ENCODE assay signal across 24 cellular contexts in genomic region chr17:61217878-61218437, GRCh38.
A peak's percentile ranks its signal among the peaks of the same experiment; 100 is the strongest.
DNase-seq lines count a peak whose midpoint lies in the region; ATAC-seq and TF ChIP-seq lines count a peak whose summit lies in the region.
"Had no signal": no experiment of that assay in that cellular context is flagged by ENCODE, and none has a peak within 500 bp of the region (broad histone marks: within the 10 kb centered on the region; RNA-seq: fewer than 3 reads in every experiment).

No MANE protein-coding gene starts in this region.

- H3K79me1 ChIP-seq in IMR-90 (ENCODE audit: low read depth in 1 of 2, low read length in 2 of 2) = peaks cover 0 to 15% of the 10 kb centered on the region in 2 experiments; a peak in 2 of 4 replicates

- H3K4me1 ChIP-seq in IMR-90 (ENCODE audit: control insufficient read depth, insufficient read depth, low read length) = peaks cover 27% of the 10 kb centered on the region
- H3K4me1 ChIP-seq in esophagus squamous epithelium = peaks cover 0 to 22% (median 9%) of the 10 kb centered on the region in 3 donors
- H3K4me1 ChIP-seq in colonic mucosa = no peaks in the 10 kb centered on the region
- H3K4me1 ChIP-seq: suprapubic skin had no signal

- H3K9ac ChIP-seq in IMR-90 (ENCODE audit: low read depth, low read length) (peak overlapping the region; percentile 12; the same call in 1 of the 2 replicates), colonic mucosa (ENCODE audit: low read depth in 2 of 2, low read length in 2 of 2) (no peak overlapping the region)
- H3K9ac ChIP-seq: parathyroid adenoma had no signal

- no peak overlapping the region for H3K4me3 Mint-ChIP-seq in osteocyte (ENCODE audit: unreplicated experiment)
- H3K4me3 Mint-ChIP-seq: activated CD4-positive, alpha-beta T cell treated with anti-CD3 and anti-CD28 coated beads for 36 hours; activated naive CD4-positive, alpha-beta T cell treated with anti-CD3 and anti-CD28 coated beads, Interleukin-2, amount 50 U/mL, for 24 hours; activated T-helper 1 cell treated with anti-CD3 and anti-CD28 coated beads, Interleukin-12 subunit alpha, Interleukin-12 subunit beta, Interleukin-2, Interleukin-4 antibody, amounts not matched to agents 30 ng/mL and 10 ng/mL and 1 ng/mL, durations not matched to agents 14 hours and 24 hours and 36 hours; CD8-positive, alpha-beta memory T cell; H9; naive B cell; stimulated activated effector memory CD8-positive, alpha-beta T cell treated with anti-CD3 and anti-CD28 coated beads, Interleukin-12 subunit alpha, Interleukin-12 subunit beta, amount 100 ng/mL, for 72 hours had no signal

- TF ChIP-seq RAD21 in IMR-90 (IDR thresholded peaks at IDR 0.05; ENCODE audit: low read length) = no peak

- H3K4me1 Mint-ChIP-seq in osteocyte (ENCODE audit: unreplicated experiment) = peaks cover 36% of the 10 kb centered on the region

- CTCF ChIA-PET in AG04450 (lab: Charles Lee) (interaction anchor here (0.6 to 1.8 kb wide), 2 partner anchors 172 to 640 kb away, joined by 5 to 6 read pairs; no protein-coding TSS in a partner anchor), IMR-90 (lab: Yijun Ruan, JAX) (interaction anchor here (1.2 kb wide), 1 partner anchor 91 kb away, joined by 4 read pairs; no protein-coding TSS in a partner anchor)

- no peaks in the 10 kb centered on the region for H4K20me1 ChIP-seq in IMR-90 (ENCODE audit: insufficient read depth, low read length)

- H3K36me3 ChIP-seq in IMR-90 (ENCODE audit: control insufficient read depth, insufficient read depth, low read length) = no peaks in the 10 kb centered on the region
- no peaks in the 10 kb centered on the region for H3K36me3 ChIP-seq in esophagus squamous epithelium
- no peaks in the 10 kb centered on the region for H3K36me3 ChIP-seq in colonic mucosa
- H3K36me3 ChIP-seq: suprapubic skin had no signal

- ATAC-seq in IMR-90 (ENCODE audit: low read depth) = peak; percentile 5
- ATAC-seq in GM21447 (IDR thresholded peaks at IDR 0.05; ENCODE audit: unreplicated experiment) = no peak

- H3K14ac ChIP-seq in IMR-90 (replicated peaks; ENCODE audit: low read depth, low read length) = peak overlapping the region; percentile 11

- peak overlapping the region; percentile 82; the same call in 2 of the 3 replicates for H2BK15ac ChIP-seq in IMR-90 (ENCODE audit: low read depth, low read length)

- H4K8ac ChIP-seq in IMR-90 (ENCODE audit: low read depth in 2 of 2, low read length in 2 of 2) = peak overlapping the region; percentile 30 to 88

- H3K56ac ChIP-seq in IMR-90 (ENCODE audit: extremely low read depth, insufficient read depth, low read length) = peak overlapping the region; percentile 68

- peak overlapping the region; percentile 84 for H3K27ac Mint-ChIP-seq in osteocyte (ENCODE audit: unreplicated experiment)
- H3K27ac Mint-ChIP-seq: activated CD4-positive, alpha-beta T cell treated with anti-CD3 and anti-CD28 coated beads for 36 hours; activated naive CD4-positive, alpha-beta T cell treated with anti-CD3 and anti-CD28 coated beads, Interleukin-2, amount 50 U/mL, for 24 hours; activated T-helper 1 cell treated with anti-CD3 and anti-CD28 coated beads, Interleukin-12 subunit alpha, Interleukin-12 subunit beta, Interleukin-2, Interleukin-4 antibody, amounts not matched to agents 30 ng/mL and 10 ng/mL and 1 ng/mL, durations not matched to agents 14 hours and 24 hours and 36 hours; CD8-positive, alpha-beta memory T cell; H9 had no signal

- H3K36me3 Mint-ChIP-seq in osteocyte (ENCODE audit: unreplicated experiment) = no peaks in the 10 kb centered on the region
- H3K36me3 Mint-ChIP-seq: activated naive CD4-positive, alpha-beta T cell treated with anti-CD3 and anti-CD28 coated beads, Interleukin-2, amount 50 U/mL, for 24 hours; naive B cell; stimulated activated effector memory CD8-positive, alpha-beta T cell treated with anti-CD3 and anti-CD28 coated beads, Interleukin-12 subunit alpha, Interleukin-12 subunit beta, amount 100 ng/mL, for 72 hours had no signal

- H2BK120ac ChIP-seq in IMR-90 (ENCODE audit: low read depth, low read length) = peak overlapping the region; percentile 62

- H3K23ac ChIP-seq in IMR-90 (ENCODE audit: low read depth, low read length) = peak overlapping the region; percentile 28

- dilution Hi-C loops in IMR-90 (cut with HindIII; ENCODE audit: low sequenced_read_pairs, unreplicated experiment) = no loop called here

- no peak for TF ChIP-seq CTCF in AG04450 (IDR thresholded peaks at IDR 0.05; ENCODE audit: low read depth, low read length)
- TF ChIP-seq CTCF in IMR-90 (conservative IDR thresholded peaks at IDR 0.05; ENCODE audit: low read depth, low read length) = no peak
- no peak for TF ChIP-seq CTCF in esophagus squamous epithelium (IDR thresholded peaks at IDR 0.05)
- no peak for TF ChIP-seq CTCF in osteocyte (IDR thresholded peaks at IDR 0.05)
- no peak for TF ChIP-seq CTCF in colonic mucosa (IDR thresholded peaks at IDR 0.05)

- peak overlapping the region; percentile 35; the same call in 1 of the 2 replicates for H3K4me2 ChIP-seq in IMR-90 (ENCODE audit: low read depth, low read length)

- H3K27ac ChIP-seq in AG04450 (ENCODE audit: low read depth, low read length) (peak overlapping the region; percentile 34), IMR-90 (ENCODE audit: insufficient read depth, low read length) (peak overlapping the region; percentile 87), esophagus squamous epithelium (peak overlapping the region in 3 of 4 donors; percentile 39 to 78 (median 73)), colonic mucosa (no peak overlapping the region)
- H3K27ac ChIP-seq: parathyroid adenoma, suprapubic skin had no signal

- peak overlapping the region; percentile 79 for H2AK5ac ChIP-seq in IMR-90 (ENCODE audit: low read depth, low read length)

- H3K27me3 ChIP-seq in AG04450 (ENCODE audit: control insufficient read depth, insufficient read depth, low read length) = no peaks in the 10 kb centered on the region
- H3K27me3 ChIP-seq in IMR-90 (ENCODE audit: control insufficient read depth, insufficient read depth, low read length) = no peaks in the 10 kb centered on the region
- H3K27me3 ChIP-seq in esophagus squamous epithelium = no peaks in the 10 kb centered on the region
- H3K27me3 ChIP-seq in colonic mucosa = no peaks in the 10 kb centered on the region
- H3K27me3 ChIP-seq: suprapubic skin had no signal

- H2AK9ac ChIP-seq in IMR-90 (replicated peaks; ENCODE audit: low read depth, low read length, poor library complexity) = no peak overlapping the region

- intact Hi-C loops in IMR-90 (cut with micrococcal nuclease) (loop anchor here (1.0 kb wide), 1 partner anchor 9 kb away; no protein-coding TSS in a partner anchor), esophagus squamous epithelium (cut with DNase I) (no loop called here), colonic mucosa (cut with DNase I) (no loop called here)

- H3K4ac ChIP-seq in IMR-90 (ENCODE audit: low read depth, low read length) = peak overlapping the region; percentile 69

- H3K18ac ChIP-seq in IMR-90 (ENCODE audit: low read depth, low read length) = peak overlapping the region; percentile 99

- H4K5ac ChIP-seq in IMR-90 (ENCODE audit: low read depth, low read length) = peak overlapping the region; percentile 95

- H3K9me3 Mint-ChIP-seq in osteocyte (ENCODE audit: unreplicated experiment) = no peaks in the 10 kb centered on the region
- H3K9me3 Mint-ChIP-seq: activated naive CD4-positive, alpha-beta T cell treated with anti-CD3 and anti-CD28 coated beads, Interleukin-2, amount 50 U/mL, for 24 hours; activated T-helper 1 cell treated with anti-CD3 and anti-CD28 coated beads, Interleukin-12 subunit alpha, Interleukin-12 subunit beta, Interleukin-2, Interleukin-4 antibody, amounts not matched to agents 30 ng/mL and 10 ng/mL and 1 ng/mL, durations not matched to agents 14 hours and 24 hours and 36 hours; CD8-positive, alpha-beta memory T cell; H9; naive B cell; stimulated activated effector memory CD8-positive, alpha-beta T cell treated with anti-CD3 and anti-CD28 coated beads, Interleukin-12 subunit alpha, Interleukin-12 subunit beta, amount 100 ng/mL, for 72 hours had no signal

- no CpG with 5 or more reads among the region's 4 CpGs for WGBS in IMR-90 (ENCODE audit: extremely low coverage in 2 of 2, insufficient read length in 1 of 2), 2 experiments
- 85 to 98% methylated on average over 4 of the region's 4 CpGs for WGBS in esophagus squamous epithelium, 2 donors

- H3K4me3 ChIP-seq in AG04450 (ENCODE audit: low read depth, low read length) (no peak overlapping the region), IMR-90 (ENCODE audit: insufficient read depth, low read depth, low read length) (no peak overlapping the region), esophagus squamous epithelium (no peak overlapping the region), colonic mucosa (no peak overlapping the region)
- H3K4me3 ChIP-seq: suprapubic skin had no signal

- POLR2A ChIA-PET in AG04450 (lab: Yijun Ruan, JAX) (interaction anchor here (0.6 to 3.0 kb wide), 7 partner anchors 9 to 182 kb away, joined by 3 to 24 read pairs (median 6); partner anchors contain the start of gene TBX2), IMR-90 (lab: Charles Lee; ENCODE audit: unreplicated experiment) (interaction anchor here (0.5 to 2.2 kb wide), 13 partner anchors 9 to 185 kb away, joined by 3 to 30 read pairs (median 4); partner anchors contain the start of gene TBX2)

- peak overlapping the region; percentile 95 for H2BK5ac ChIP-seq in IMR-90 (ENCODE audit: low read depth, low read length, poor library complexity, severe bottlenecking)

- H3K9me3 ChIP-seq in AG04450 (ENCODE audit: control insufficient read depth, insufficient read depth, low read length) (no peaks in the 10 kb centered on the region), IMR-90 (ENCODE audit: control insufficient read depth, insufficient read depth, low read length) (no peaks in the 10 kb centered on the region), esophagus squamous epithelium (no peaks in the 10 kb centered on the region), colonic mucosa (no peaks in the 10 kb centered on the region)
- H3K9me3 ChIP-seq: suprapubic skin had no signal

- H2BK20ac ChIP-seq in IMR-90 (ENCODE audit: low read depth, low read length) = peak overlapping the region; percentile 76

- no peaks in the 10 kb centered on the region for H3K27me3 Mint-ChIP-seq in osteocyte (ENCODE audit: unreplicated experiment)
- H3K27me3 Mint-ChIP-seq: activated CD4-positive, alpha-beta T cell treated with anti-CD3 and anti-CD28 coated beads for 36 hours; activated naive CD4-positive, alpha-beta T cell treated with anti-CD3 and anti-CD28 coated beads, Interleukin-2, amount 50 U/mL, for 24 hours; CD8-positive, alpha-beta memory T cell; naive B cell had no signal

- BruUV-seq in IMR-90 (replicated peaks; lab: Mats Ljungman, UMichigan) = no TSS peak

- peaks cover 13% of the 10 kb centered on the region for H3K9me1 ChIP-seq in IMR-90 (ENCODE audit: insufficient read depth, low read length)

- in situ Hi-C loops in IMR-90 (cut with MboI; ENCODE audit: low sequenced_read_pairs) = no loop called here

- DNase-seq in AG04450 (ENCODE audit: low read depth, low spot score) (no peak), IMR-90 (no peak), esophagus squamous epithelium (lab: John Stamatoyannopoulos, UW) (no peak), osteocyte (ENCODE audit: extremely low spot score, unreplicated experiment) (no peak), NCI-H1417 (lab: John Stamatoyannopoulos, UW) (no peak), colonic mucosa (no peak), dermis blood vessel endothelial cell (no peak)
- DNase-seq: activated CD4-positive, alpha-beta T cell treated with anti-CD3 and anti-CD28 coated beads for 36 hours; anterior cingulate cortex; CD8-positive, alpha-beta memory T cell; central memory CD4-positive, alpha-beta T cell; DMS153; H9; KG1; naive B cell; NCI-H187; NCI-H226; NCI-H82 had no signal

- peak overlapping the region; percentile 70 for H4K91ac ChIP-seq in IMR-90 (ENCODE audit: insufficient read depth, low read depth, low read length)

- no peak for TF ChIP-seq POLR2A in IMR-90 (IDR thresholded peaks at IDR 0.05; ENCODE audit: low read depth, low read length)
- no peak for TF ChIP-seq POLR2A in esophagus squamous epithelium (IDR thresholded peaks at IDR 0.05)

- H2AFZ ChIP-seq in IMR-90 (replicated peaks; ENCODE audit: low read length, poor library complexity) = no peak overlapping the region
- H2AFZ ChIP-seq: parathyroid adenoma had no signal
